In the genomic region with DNA sequence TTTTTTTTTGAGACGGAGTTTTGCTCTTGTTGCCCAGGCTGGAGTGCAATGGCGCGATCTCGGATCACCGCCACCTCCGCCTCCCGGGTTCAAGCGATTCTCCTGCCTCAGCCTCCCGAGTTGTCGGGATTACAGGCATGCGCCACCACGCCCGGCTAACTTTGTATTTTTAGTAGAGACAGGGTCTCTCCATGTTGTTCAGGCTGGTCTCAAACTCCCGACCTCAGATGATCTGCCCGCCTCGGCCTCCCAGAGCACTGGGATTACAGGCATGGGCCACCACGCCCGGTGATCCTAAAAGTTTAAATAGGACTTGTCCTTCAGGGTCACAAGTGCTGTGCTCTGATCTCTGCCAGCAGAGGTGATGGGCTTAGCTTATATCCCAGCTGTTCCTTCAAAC, we compare ENCODE assay signal across 8 cellular contexts. TPM values are rescaled to one million over a fixed set of nuclear protein-coding genes. Genes with fewer than 3 reads are reported as not detected.
DNase-seq lines count a peak whose midpoint lies in the region; ATAC-seq, FAIRE-seq and TF ChIP-seq lines count a peak whose summit lies in the region.
"Not testable (repeated sequence)": the region's sequence is repeated elsewhere in the genome, so short reads cannot be mapped to it uniquely, and the experiment has no call there.

No MANE protein-coding gene starts in this region.

- H3K9me3 Mint-ChIP-seq in CD4-positive, CD25-positive, alpha-beta regulatory T cell = not testable (repeated sequence)

- not testable (repeated sequence) for H3K27me3 ChIP-seq in CD4-positive, CD25-positive, alpha-beta regulatory T cell (ENCODE audit: control insufficient read depth, insufficient read depth, low read length); KMS-11 (ENCODE audit: insufficient read depth, low read depth); OCI-LY1 (ENCODE audit: insufficient read depth, low read length); mesendoderm (ENCODE audit: insufficient read depth, low read length, poor library complexity); trophoblast cell (ENCODE audit: insufficient read depth, low read length)

- not testable (repeated sequence) for H4K20me1 ChIP-seq in KMS-11 (ENCODE audit: insufficient read depth); OCI-LY1 (ENCODE audit: insufficient read depth, low read length)

- whole genome bisulfite sequencing in mesendoderm (ENCODE audit: extremely low coverage, insufficient coverage, low lambda C conversion rate) = no CpG with 5 or more reads among the region's 18 CpGs
- WGBS in trophoblast cell (ENCODE audit: extremely low coverage, insufficient coverage, insufficient read length) = no CpG with 5 or more reads among the region's 18 CpGs

- intact Hi-C loops in left ventricle myocardium superior (cut with micrococcal nuclease); kidney (cut with DNase I): not testable (repeated sequence)

- H4K91ac ChIP-seq in trophoblast cell (ENCODE audit: low read depth, low read length) = not testable (repeated sequence)

- not testable (repeated sequence) for H2AK5ac ChIP-seq in mesendoderm (ENCODE audit: low read length); trophoblast cell (ENCODE audit: low read length)

- H4K12ac ChIP-seq in trophoblast cell (ENCODE audit: low read depth, low read length) = not testable (repeated sequence)

- not testable (repeated sequence) for H3K36me3 Mint-ChIP-seq in CD4-positive, CD25-positive, alpha-beta regulatory T cell

- H3K36me3 ChIP-seq in CD4-positive, CD25-positive, alpha-beta regulatory T cell (ENCODE audit: control insufficient read depth, insufficient read depth, low read length); KMS-11 (ENCODE audit: insufficient read depth); OCI-LY1 (ENCODE audit: insufficient read depth, low read length); kidney (ENCODE audit: control insufficient read depth in 1 of 2, insufficient read depth in 2 of 2, low read length in 2 of 2); mesendoderm (ENCODE audit: control insufficient read depth, insufficient read depth, low read length); trophoblast cell (ENCODE audit: control insufficient read depth in 1 of 2, insufficient read depth in 2 of 2, low read length in 2 of 2): not testable (repeated sequence)

- not testable (repeated sequence) for H3K27ac ChIP-seq in CD4-positive, CD25-positive, alpha-beta regulatory T cell (ENCODE audit: insufficient read depth, low read length, poor library complexity, severe bottlenecking); trophoblast cell (ENCODE audit: low read depth, low read length)
- H3K27ac ChIP-seq in KMS-11 (peak overlapping the region; percentile 66), OCI-LY1 (ENCODE audit: low read depth, low read length, poor library complexity, severe bottlenecking) (peak overlapping the region; percentile 40), VCaP (peak overlapping the region; percentile 69; the same call in 1 of the 2 replicates), kidney (ENCODE audit: low read depth in 2 of 2, low read length in 2 of 2) (peak overlapping the region in 1 of 2 donors; percentile 2), mesendoderm (ENCODE audit: low read depth, low read length) (peak overlapping the region; percentile 11)

- not testable (repeated sequence) for H3K4me3 Mint-ChIP-seq in CD4-positive, CD25-positive, alpha-beta regulatory T cell

- DNase-seq in CD4-positive, CD25-positive, alpha-beta regulatory T cell; mesendoderm; trophoblast cell: not testable (repeated sequence)
- peak; percentile 29 for DNase-seq in left ventricle myocardium superior
- peak; percentile 53 for DNase-seq in kidney

- H3K79me2 ChIP-seq in KMS-11 (ENCODE audit: insufficient read depth, low read depth); OCI-LY1 (ENCODE audit: insufficient read depth, low read length); mesendoderm (ENCODE audit: control insufficient read depth, insufficient read depth, low read length); trophoblast cell (ENCODE audit: control insufficient read depth, insufficient read depth, low read length, poor library complexity): not testable (repeated sequence)

- not testable (repeated sequence) for H3K4ac ChIP-seq in mesendoderm (ENCODE audit: low read depth, low read length); trophoblast cell (ENCODE audit: low read depth, low read length)

- H3K9ac ChIP-seq in KMS-11; OCI-LY1 (ENCODE audit: low read length); kidney (ENCODE audit: low read length in 2 of 2); mesendoderm (ENCODE audit: low read length); trophoblast cell (ENCODE audit: low read length): not testable (repeated sequence)

- H3K56ac ChIP-seq in mesendoderm (ENCODE audit: low read length) = not testable (repeated sequence)

- not testable (repeated sequence) for H3K27me3 Mint-ChIP-seq in CD4-positive, CD25-positive, alpha-beta regulatory T cell

- H2BK120ac ChIP-seq in mesendoderm (ENCODE audit: low read depth, low read length); trophoblast cell (ENCODE audit: insufficient read depth, low read length, poor library complexity): not testable (repeated sequence)

- not testable (repeated sequence) for H3K23ac ChIP-seq in mesendoderm (ENCODE audit: low read length); trophoblast cell (ENCODE audit: low read length)

- H3K4me2 ChIP-seq in KMS-11 = peak overlapping the region; percentile 43
- H3K4me2 ChIP-seq in OCI-LY1 (ENCODE audit: low read length); mesendoderm (ENCODE audit: low read length); trophoblast cell (ENCODE audit: low read length): not testable (repeated sequence)

- H4K8ac ChIP-seq in mesendoderm (ENCODE audit: low read depth, low read length); trophoblast cell (ENCODE audit: low read depth, low read length): not testable (repeated sequence)

- not testable (repeated sequence) for H3K14ac ChIP-seq in trophoblast cell (ENCODE audit: low read length)

- H2BK12ac ChIP-seq in trophoblast cell (ENCODE audit: low read length) = peak overlapping the region; percentile 6

- not testable (repeated sequence) for H3K4me1 Mint-ChIP-seq in CD4-positive, CD25-positive, alpha-beta regulatory T cell

- not testable (repeated sequence) for H2BK15ac ChIP-seq in mesendoderm (replicated peaks; ENCODE audit: low read depth)

- H3K9me3 ChIP-seq in CD4-positive, CD25-positive, alpha-beta regulatory T cell (ENCODE audit: control insufficient read depth in 2 of 2, low read length in 2 of 2); OCI-LY1 (ENCODE audit: low read length); kidney (ENCODE audit: control insufficient read depth in 1 of 2, low read length in 2 of 2); trophoblast cell (ENCODE audit: insufficient read depth, low read depth, low read length): not testable (repeated sequence)

- not testable (repeated sequence) for H2BK5ac ChIP-seq in mesendoderm (ENCODE audit: low read length); trophoblast cell (ENCODE audit: low read depth, low read length, poor library complexity)

- not testable (repeated sequence) for H3F3A ChIP-seq in OCI-LY1 (ENCODE audit: insufficient read depth, low read length)

- peak overlapping the region; percentile 12; the same call in 1 of the 2 replicates for H2AFZ ChIP-seq in KMS-11 (ENCODE audit: low read depth)
- H2AFZ ChIP-seq in OCI-LY1 (ENCODE audit: low read length); trophoblast cell (ENCODE audit: insufficient read depth, low read length, poor library complexity): not testable (repeated sequence)

- H3K27ac Mint-ChIP-seq in CD4-positive, CD25-positive, alpha-beta regulatory T cell = peak overlapping the region in 2 of 3 donors; percentile 24 to 45

- not testable (repeated sequence) for H3K79me1 ChIP-seq in mesendoderm (ENCODE audit: low read length); trophoblast cell (ENCODE audit: low read length)

- not testable (repeated sequence) for H3K4me3 ChIP-seq in CD4-positive, CD25-positive, alpha-beta regulatory T cell (ENCODE audit: low read depth, low read length); KMS-11 (IDR thresholded peaks at IDR 0.05; ENCODE audit: insufficient read depth, low read depth, low read length); OCI-LY1 (ENCODE audit: low read depth, low read length, poor library complexity, severe bottlenecking); kidney (ENCODE audit: low read length in 2 of 2); mesendoderm (ENCODE audit: low read length); trophoblast cell (ENCODE audit: low read depth, low read length)

- H3K4me1 ChIP-seq in CD4-positive, CD25-positive, alpha-beta regulatory T cell (ENCODE audit: control insufficient read depth, insufficient read depth, low read length, poor library complexity, severe bottlenecking); kidney (ENCODE audit: control insufficient read depth in 1 of 2, insufficient read depth in 1 of 2, low read depth in 1 of 2, low read length in 2 of 2); mesendoderm (ENCODE audit: control insufficient read depth, low read depth, low read length); trophoblast cell (ENCODE audit: control insufficient read depth in 1 of 2, insufficient read depth in 2 of 2, low read length in 2 of 2): not testable (repeated sequence)
- H3K4me1 ChIP-seq in KMS-11 (ENCODE audit: low read depth, poor library complexity, severe bottlenecking) = peaks cover 36% of the 10 kb centered on the region
- H3K4me1 ChIP-seq in OCI-LY1 (ENCODE audit: insufficient read depth, low read length, severe bottlenecking) = peaks cover 29% of the 10 kb centered on the region

- TF ChIP-seq CTCF in KMS-11 (conservative IDR thresholded peaks at IDR 0.05; ENCODE audit: low read depth, low read length); OCI-LY1 (IDR thresholded peaks at IDR 0.05; ENCODE audit: low read length); VCaP (conservative IDR thresholded peaks at IDR 0.05); kidney (IDR thresholded peaks at IDR 0.05; ENCODE audit: borderline replicate concordance, extremely low read depth, insufficient read depth): not testable (repeated sequence)

- not testable (repeated sequence) for FAIRE-seq in kidney (lab: Jason Lieb, UNC)

- H3K9me2 ChIP-seq in OCI-LY1 (ENCODE audit: low read depth, low read length) = not testable (repeated sequence)

- not testable (repeated sequence) for H4K5ac ChIP-seq in mesendoderm (ENCODE audit: low read length)

- H3K18ac ChIP-seq in mesendoderm (ENCODE audit: low read length); trophoblast cell (ENCODE audit: low read length): not testable (repeated sequence)

- ATAC-seq in CD4-positive, CD25-positive, alpha-beta regulatory T cell (ENCODE audit: low read depth in 2 of 2); left ventricle myocardium superior: not testable (repeated sequence)

RNA-seq across cellular contexts. Expression of a gene that starts 33.4 kb away (rescaled TPM):
- 36,047 TPM for total RNA-seq in CD4-positive, CD25-positive, alpha-beta regulatory T cell
- 1,000 to 10,000 TPM; 2,329 to 3,603 (median 2,794) TPM for polyA plus RNA-seq in CD4-positive, CD25-positive, alpha-beta regulatory T cell
- total RNA-seq in left ventricle myocardium superior = 7,191 TPM
- 15,262 TPM for total RNA-seq in kidney
- polyA plus RNA-seq in kidney (ENCODE audit: insufficient read depth, low read depth, low replicate concordance) = 219 TPM
- polyA plus RNA-seq in mesendoderm (2013, experiment 1 of 2) = 112 TPM
- 116 TPM for polyA plus RNA-seq in mesendoderm (2013, experiment 2 of 2)
- polyA plus RNA-seq in trophoblast cell (2013) = 597 and 615 TPM in 2 replicates

RNA-seq across cellular contexts. Expression of a gene that starts 42.9 kb away (rescaled TPM):
- total RNA-seq in CD4-positive, CD25-positive, alpha-beta regulatory T cell = 890 TPM
- polyA plus RNA-seq in CD4-positive, CD25-positive, alpha-beta regulatory T cell = 1 to 10 TPM; 1.4 to 3.1 (median 1.9) TPM
- 508 TPM for total RNA-seq in left ventricle myocardium superior
- total RNA-seq in kidney = 1,006 TPM
- polyA plus RNA-seq in kidney (ENCODE audit: insufficient read depth, low read depth, low replicate concordance) = 595 TPM
- polyA plus RNA-seq in mesendoderm (2013, experiment 1 of 2) = 3.7 TPM
- 4.5 TPM for polyA plus RNA-seq in mesendoderm (2013, experiment 2 of 2)
- 11.1 and 12.7 TPM in 2 replicates for polyA plus RNA-seq in trophoblast cell (2013)

RNA-seq across cellular contexts. Expression of a gene that starts 59.4 kb away (rescaled TPM):
- 59.0 TPM for total RNA-seq in CD4-positive, CD25-positive, alpha-beta regulatory T cell
- 10 to 100 TPM; 24.3 to 31.2 (median 29.0) TPM for polyA plus RNA-seq in CD4-positive, CD25-positive, alpha-beta regulatory T cell
- total RNA-seq in left ventricle myocardium superior = 60.4 TPM
- total RNA-seq in kidney = 72.2 TPM
- 78.9 TPM for polyA plus RNA-seq in kidney (ENCODE audit: insufficient read depth, low read depth, low replicate concordance)
- 50.0 TPM for polyA plus RNA-seq in mesendoderm (2013, experiment 1 of 2)
- polyA plus RNA-seq in mesendoderm (2013, experiment 2 of 2) = 51.8 TPM
- polyA plus RNA-seq in trophoblast cell (2013) = 117 and 118 TPM in 2 replicates
